1 cellular context compared by ENCODE assay signal in genomic region chr16:17273142-17273561, GRCh38.
TF ChIP-seq lines count a peak whose summit lies in the region.

No MANE protein-coding gene starts in this region.

TF ChIP-seq in K562, 482 proteins besides CTCF, POLR2A, EP300 and RAD21 (continued from another document):
- no peak for TF ChIP-seq ESRRA (IDR thresholded peaks at IDR 0.05; ENCODE audit: borderline replicate concordance, low read depth)
- TF ChIP-seq OTX1 (CRISPR knock-in tag; IDR thresholded peaks at IDR 0.05) = no peak
- peak; percentile 84 for TF ChIP-seq JUND (IDR thresholded peaks at IDR 0.05; ENCODE audit: borderline replicate concordance, low read depth, low read length)
- TF ChIP-seq JUND (tag; IDR thresholded peaks at IDR 0.05; ENCODE audit: borderline replicate concordance, low read depth, low read length) = 0 out of 3 replicates have a peak, but pooled peaks have one; percentile 26
- TF ChIP-seq, protein P1, sequence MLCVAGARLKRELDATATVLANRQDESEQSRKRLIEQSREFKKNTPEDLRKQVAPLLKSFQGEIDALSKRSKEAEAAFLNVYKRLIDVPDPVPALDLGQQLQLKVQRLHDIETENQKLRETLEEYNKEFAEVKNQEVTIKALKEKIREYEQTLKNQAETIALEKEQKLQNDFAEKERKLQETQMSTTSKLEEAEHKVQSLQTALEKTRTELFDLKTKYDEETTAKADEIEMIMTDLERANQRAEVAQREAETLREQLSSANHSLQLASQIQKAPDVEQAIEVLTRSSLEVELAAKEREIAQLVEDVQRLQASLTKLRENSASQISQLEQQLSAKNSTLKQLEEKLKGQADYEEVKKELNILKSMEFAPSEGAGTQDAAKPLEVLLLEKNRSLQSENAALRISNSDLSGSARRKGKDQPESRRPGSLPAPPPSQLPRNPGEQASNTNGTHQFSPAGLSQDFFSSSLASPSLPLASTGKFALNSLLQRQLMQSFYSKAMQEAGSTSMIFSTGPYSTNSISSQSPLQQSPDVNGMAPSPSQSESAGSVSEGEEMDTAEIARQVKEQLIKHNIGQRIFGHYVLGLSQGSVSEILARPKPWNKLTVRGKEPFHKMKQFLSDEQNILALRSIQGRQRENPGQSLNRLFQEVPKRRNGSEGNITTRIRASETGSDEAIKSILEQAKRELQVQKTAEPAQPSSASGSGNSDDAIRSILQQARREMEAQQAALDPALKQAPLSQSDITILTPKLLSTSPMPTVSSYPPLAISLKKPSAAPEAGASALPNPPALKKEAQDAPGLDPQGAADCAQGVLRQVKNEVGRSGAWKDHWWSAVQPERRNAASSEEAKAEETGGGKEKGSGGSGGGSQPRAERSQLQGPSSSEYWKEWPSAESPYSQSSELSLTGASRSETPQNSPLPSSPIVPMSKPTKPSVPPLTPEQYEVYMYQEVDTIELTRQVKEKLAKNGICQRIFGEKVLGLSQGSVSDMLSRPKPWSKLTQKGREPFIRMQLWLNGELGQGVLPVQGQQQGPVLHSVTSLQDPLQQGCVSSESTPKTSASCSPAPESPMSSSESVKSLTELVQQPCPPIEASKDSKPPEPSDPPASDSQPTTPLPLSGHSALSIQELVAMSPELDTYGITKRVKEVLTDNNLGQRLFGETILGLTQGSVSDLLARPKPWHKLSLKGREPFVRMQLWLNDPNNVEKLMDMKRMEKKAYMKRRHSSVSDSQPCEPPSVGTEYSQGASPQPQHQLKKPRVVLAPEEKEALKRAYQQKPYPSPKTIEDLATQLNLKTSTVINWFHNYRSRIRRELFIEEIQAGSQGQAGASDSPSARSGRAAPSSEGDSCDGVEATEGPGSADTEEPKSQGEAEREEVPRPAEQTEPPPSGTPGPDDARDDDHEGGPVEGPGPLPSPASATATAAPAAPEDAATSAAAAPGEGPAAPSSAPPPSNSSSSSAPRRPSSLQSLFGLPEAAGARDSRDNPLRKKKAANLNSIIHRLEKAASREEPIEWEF (CRISPR knock-in tag; IDR thresholded peaks at IDR 0.05) = no peak
- TF ChIP-seq JUNB (CRISPR knock-in tag; conservative IDR thresholded peaks at IDR 0.05) = peak; percentile 67; the same call in 1 of the 2 replicates
- TF ChIP-seq RFX5 (IDR thresholded peaks at IDR 0.05; ENCODE audit: low read depth, low read length) = no peak
- TF ChIP-seq HDAC6 (IDR thresholded peaks at IDR 0.05; ENCODE audit: low read depth, low read length) = no peak
- TF ChIP-seq HNRNPK (IDR thresholded peaks at IDR 0.05; ENCODE audit: low read depth, low read length, poor library complexity, severe bottlenecking) = no peak
- no peak for TF ChIP-seq SUPT5H (IDR thresholded peaks at IDR 0.05)
- TF ChIP-seq RCOR1 (IDR thresholded peaks at IDR 0.05; ENCODE audit: borderline replicate concordance in 1 of 2, low read depth in 2 of 2, low read length in 2 of 2) = no peak
- TF ChIP-seq BRCA1 (IDR thresholded peaks at IDR 0.05) = no peak
- TF ChIP-seq BRCA1 (CRISPR knock-in tag; IDR thresholded peaks at IDR 0.05) = no peak
- TF ChIP-seq YBX1 (IDR thresholded peaks at IDR 0.05) = no peak
- TF ChIP-seq PML (IDR thresholded peaks at IDR 0.05; ENCODE audit: low read length) = no peak
- TF ChIP-seq MAFK (IDR thresholded peaks at IDR 0.05; ENCODE audit: low read length) = no peak
- no peak for TF ChIP-seq SLC30A9 (CRISPR knock-in tag; IDR thresholded peaks at IDR 0.05)
- TF ChIP-seq, protein P2, sequence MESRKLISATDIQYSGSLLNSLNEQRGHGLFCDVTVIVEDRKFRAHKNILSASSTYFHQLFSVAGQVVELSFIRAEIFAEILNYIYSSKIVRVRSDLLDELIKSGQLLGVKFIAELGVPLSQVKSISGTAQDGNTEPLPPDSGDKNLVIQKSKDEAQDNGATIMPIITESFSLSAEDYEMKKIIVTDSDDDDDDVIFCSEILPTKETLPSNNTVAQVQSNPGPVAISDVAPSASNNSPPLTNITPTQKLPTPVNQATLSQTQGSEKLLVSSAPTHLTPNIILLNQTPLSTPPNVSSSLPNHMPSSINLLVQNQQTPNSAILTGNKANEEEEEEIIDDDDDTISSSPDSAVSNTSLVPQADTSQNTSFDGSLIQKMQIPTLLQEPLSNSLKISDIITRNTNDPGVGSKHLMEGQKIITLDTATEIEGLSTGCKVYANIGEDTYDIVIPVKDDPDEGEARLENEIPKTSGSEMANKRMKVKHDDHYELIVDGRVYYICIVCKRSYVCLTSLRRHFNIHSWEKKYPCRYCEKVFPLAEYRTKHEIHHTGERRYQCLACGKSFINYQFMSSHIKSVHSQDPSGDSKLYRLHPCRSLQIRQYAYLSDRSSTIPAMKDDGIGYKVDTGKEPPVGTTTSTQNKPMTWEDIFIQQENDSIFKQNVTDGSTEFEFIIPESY (CRISPR knock-in tag; IDR thresholded peaks at IDR 0.05) = no peak
- TF ChIP-seq ZNF184 (CRISPR knock-in tag; IDR thresholded peaks at IDR 0.05) = no peak
- TF ChIP-seq CHD1 (IDR thresholded peaks at IDR 0.05; ENCODE audit: low read length) = no peak
- no peak for TF ChIP-seq MIER1 (IDR thresholded peaks at IDR 0.05; ENCODE audit: low read depth)
- no peak for TF ChIP-seq SIX5 (IDR thresholded peaks at IDR 0.05; ENCODE audit: borderline replicate concordance in 1 of 2, insufficient read depth in 1 of 2, low read depth in 1 of 2, low read length in 2 of 2)
- TF ChIP-seq L3MBTL2 (IDR thresholded peaks at IDR 0.05) = no peak
- TF ChIP-seq ASH1L (IDR thresholded peaks at IDR 0.05; ENCODE audit: borderline replicate concordance, low read depth, partially characterized antibody) = no peak
- no peak for TF ChIP-seq ZSCAN32 (CRISPR knock-in tag; IDR thresholded peaks at IDR 0.05)
- no peak for TF ChIP-seq ZNF232 (CRISPR knock-in tag; IDR thresholded peaks at IDR 0.05)
- no peak for TF ChIP-seq ZNF280B (CRISPR knock-in tag; IDR thresholded peaks at IDR 0.05)
- no peak for TF ChIP-seq POLR2G (IDR thresholded peaks at IDR 0.05; ENCODE audit: low read depth, low read length)
- TF ChIP-seq JUN (IDR thresholded peaks at IDR 0.05; ENCODE audit: borderline replicate concordance, low read depth, low read length) = peak; percentile 61; the same call in 1 of the 2 replicates
- TF ChIP-seq JUN (CRISPR knock-in tag; IDR thresholded peaks at IDR 0.05; ENCODE audit: borderline replicate concordance) = no peak
- no peak for TF ChIP-seq ZZZ3 (IDR thresholded peaks at IDR 0.05)
- no peak for TF ChIP-seq NR2C2 (CRISPR knock-in tag; IDR thresholded peaks at IDR 0.05)
- TF ChIP-seq NR2C2 (tag; IDR thresholded peaks at IDR 0.05) = peak; percentile 55; the same call in 1 of the 2 replicates
- TF ChIP-seq ZNF707 (CRISPR knock-in tag; conservative IDR thresholded peaks at IDR 0.05) = no peak
- TF ChIP-seq, protein P3, sequence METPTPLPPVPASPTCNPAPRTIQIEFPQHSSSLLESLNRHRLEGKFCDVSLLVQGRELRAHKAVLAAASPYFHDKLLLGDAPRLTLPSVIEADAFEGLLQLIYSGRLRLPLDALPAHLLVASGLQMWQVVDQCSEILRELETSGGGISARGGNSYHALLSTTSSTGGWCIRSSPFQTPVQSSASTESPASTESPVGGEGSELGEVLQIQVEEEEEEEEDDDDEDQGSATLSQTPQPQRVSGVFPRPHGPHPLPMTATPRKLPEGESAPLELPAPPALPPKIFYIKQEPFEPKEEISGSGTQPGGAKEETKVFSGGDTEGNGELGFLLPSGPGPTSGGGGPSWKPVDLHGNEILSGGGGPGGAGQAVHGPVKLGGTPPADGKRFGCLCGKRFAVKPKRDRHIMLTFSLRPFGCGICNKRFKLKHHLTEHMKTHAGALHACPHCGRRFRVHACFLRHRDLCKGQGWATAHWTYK (CRISPR knock-in tag; IDR thresholded peaks at IDR 0.05) = no peak
- TF ChIP-seq RBM22 (IDR thresholded peaks at IDR 0.05; ENCODE audit: low read depth, low read length, poor library complexity, severe bottlenecking) = no peak
- no peak for TF ChIP-seq ZNF324 (CRISPR knock-in tag; IDR thresholded peaks at IDR 0.05)
- TF ChIP-seq XRCC4 (IDR thresholded peaks at IDR 0.05; ENCODE audit: extremely low read depth, insufficient read depth, insufficient read length) = no peak
- no peak for TF ChIP-seq ZNF316 (IDR thresholded peaks at IDR 0.05)
- TF ChIP-seq HNRNPL (IDR thresholded peaks at IDR 0.05; ENCODE audit: low read depth, low read length) = no peak
- no peak for TF ChIP-seq TAL1 (IDR thresholded peaks at IDR 0.05)
- TF ChIP-seq ATF3 (IDR thresholded peaks at IDR 0.05) = peak; percentile 92
- no peak for TF ChIP-seq ATF3 (CRISPR knock-in tag; conservative IDR thresholded peaks at IDR 0.05)
- TF ChIP-seq, protein P4, sequence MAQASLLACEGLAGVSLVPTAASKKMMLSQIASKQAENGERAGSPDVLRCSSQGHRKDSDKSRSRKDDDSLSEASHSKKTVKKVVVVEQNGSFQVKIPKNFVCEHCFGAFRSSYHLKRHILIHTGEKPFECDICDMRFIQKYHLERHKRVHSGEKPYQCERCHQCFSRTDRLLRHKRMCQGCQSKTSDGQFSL (CRISPR knock-in tag; IDR thresholded peaks at IDR 0.05) = no peak
- TF ChIP-seq, protein P4 (tag; IDR thresholded peaks at IDR 0.05) = no peak
- no peak for TF ChIP-seq CHD4 (IDR thresholded peaks at IDR 0.05; ENCODE audit: insufficient read depth, insufficient replicate concordance, low read depth, low read length, poor library complexity, severe bottlenecking)
- TF ChIP-seq FOSL1 (tag; conservative IDR thresholded peaks at IDR 0.05) = peak; percentile 92
- no peak for TF ChIP-seq ZNF23 (CRISPR knock-in tag; IDR thresholded peaks at IDR 0.05)
- TF ChIP-seq CEBPG (CRISPR knock-in tag; IDR thresholded peaks at IDR 0.05) = 0 out of 2 replicates have a peak, but pooled peaks have one; percentile 20
- TF ChIP-seq CEBPG (tag; conservative IDR thresholded peaks at IDR 0.05 in 1 of 2, IDR thresholded peaks at IDR 0.05 in 1 of 2) = peak; percentile 52 to 95
- TF ChIP-seq BDP1 (IDR thresholded peaks at IDR 0.05; ENCODE audit: insufficient read depth, insufficient read length) = no peak
- no peak for TF ChIP-seq PCBP1 (IDR thresholded peaks at IDR 0.05; ENCODE audit: low read depth, low read length, poor library complexity, severe bottlenecking)
- peak; percentile 71 for TF ChIP-seq ATF7 (IDR thresholded peaks at IDR 0.05)
- no peak for TF ChIP-seq ELF4 (CRISPR knock-in tag; IDR thresholded peaks at IDR 0.05)
- no peak for TF ChIP-seq NCOA2 (IDR thresholded peaks at IDR 0.05; ENCODE audit: partially characterized antibody in 2 of 2)
- TF ChIP-seq, protein P5, sequence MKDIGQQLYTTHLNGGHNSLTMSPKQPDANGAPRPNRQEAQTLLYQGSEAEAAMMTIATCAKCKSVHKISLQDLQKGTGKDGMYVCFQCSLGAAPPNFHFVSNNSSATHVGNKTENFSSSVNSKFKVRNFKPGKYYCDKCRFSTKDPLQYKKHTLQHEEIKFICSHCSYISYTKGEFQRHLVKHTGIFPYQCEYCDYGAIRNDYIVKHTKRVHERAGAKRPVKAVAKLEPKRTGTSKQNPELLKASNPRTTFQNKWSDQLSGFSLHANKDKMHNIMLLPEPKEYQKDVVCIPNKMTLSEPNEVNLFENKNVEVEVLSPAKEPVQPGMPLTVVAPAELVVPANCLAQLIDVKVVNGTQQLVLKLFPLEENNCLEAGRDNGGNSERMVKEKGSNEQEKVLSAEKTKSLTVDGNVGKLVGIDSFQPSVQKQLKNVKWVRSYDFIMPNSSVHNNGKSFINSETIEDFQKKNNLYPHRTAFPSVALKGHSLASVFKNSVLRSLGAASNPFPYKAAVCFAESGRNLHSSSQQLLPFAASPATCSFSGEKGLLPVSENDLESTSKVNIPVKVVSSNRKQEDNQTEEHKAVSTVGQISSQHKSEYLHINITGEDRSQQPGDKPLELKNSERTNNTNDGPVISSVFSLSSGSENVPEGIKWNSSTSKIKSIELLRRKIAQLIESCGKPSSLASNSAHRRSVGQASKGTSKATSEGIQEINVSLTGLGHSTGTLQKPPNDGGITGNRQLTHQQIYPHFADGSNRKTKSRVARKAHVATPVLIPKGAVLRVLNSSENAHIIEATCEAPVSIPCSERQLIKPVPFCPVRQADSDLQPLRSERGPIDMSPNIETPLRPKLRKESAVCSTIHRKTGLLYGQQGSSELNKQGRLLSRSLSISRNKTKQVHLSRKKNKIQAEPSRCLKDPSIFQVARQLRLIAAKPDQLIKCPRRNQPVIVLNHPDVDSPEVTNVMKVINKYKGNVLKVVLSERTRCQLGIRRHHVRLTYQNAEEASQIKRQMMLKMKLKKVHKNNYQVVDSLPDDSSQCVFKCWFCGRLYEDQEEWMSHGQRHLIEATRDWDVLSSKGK (CRISPR knock-in tag; IDR thresholded peaks at IDR 0.05) = no peak
- TF ChIP-seq RNF2 (IDR thresholded peaks at IDR 0.05) = no peak
- no peak for TF ChIP-seq ZNF584 (CRISPR knock-in tag; IDR thresholded peaks at IDR 0.05; ENCODE audit: low read depth)
